10 cellular contexts compared by ENCODE assay signal in the genomic region with DNA sequence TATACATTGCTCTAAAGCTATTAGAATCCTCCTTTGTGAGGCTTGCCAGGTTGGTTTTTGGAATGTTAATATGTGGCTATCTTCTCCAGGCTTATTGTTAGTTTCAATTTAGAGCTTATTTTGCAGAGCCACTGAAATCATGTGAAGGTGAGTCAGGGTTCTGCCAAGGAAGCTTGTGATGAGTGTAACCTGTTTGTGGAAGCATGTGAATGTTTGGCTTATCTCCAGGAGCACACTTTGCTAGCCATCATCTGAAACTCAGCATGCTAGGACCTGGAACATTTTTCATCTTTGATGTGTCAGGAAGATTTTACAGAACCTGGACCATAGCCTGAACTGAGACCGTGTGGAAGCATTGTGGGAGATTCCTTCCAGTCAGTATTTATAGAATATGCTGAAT.
A peak's percentile ranks its signal among the peaks of the same experiment; 100 is the strongest.
DNase-seq lines count a peak whose midpoint lies in the region; ATAC-seq and TF ChIP-seq lines count a peak whose summit lies in the region.
"Had no signal": no experiment of that assay in that cellular context is flagged by ENCODE, and none has a peak within 500 bp of the region (broad histone marks: within the 10 kb centered on the region; RNA-seq: fewer than 3 reads in every experiment).

No MANE protein-coding gene starts in this region.

- intact Hi-C loops in PC-9 (cut with micrococcal nuclease; ENCODE audit: unreplicated experiment): no loop called here

- no peak overlapping the region for H3K4me3 ChIP-seq in PC-9

- H2AFZ ChIP-seq in PC-9: no peak overlapping the region

- H3K9me3 ChIP-seq in PC-9 (ENCODE audit: insufficient read depth, low read depth) (no peaks in the 10 kb centered on the region), T-helper 17 cell (ENCODE audit: control insufficient read depth, low read length, poor library complexity, severe bottlenecking) (no peaks in the 10 kb centered on the region)

- H3F3A ChIP-seq in PC-9 (ENCODE audit: insufficient read depth, low read depth): no peaks in the 10 kb centered on the region

- no peak for TF ChIP-seq CTCF in PC-9 (conservative IDR thresholded peaks at IDR 0.05)

- H3K4me2 ChIP-seq in PC-9: no peak overlapping the region

- H3K27ac ChIP-seq in angular gyrus (ENCODE audit: low read depth, low read length): peak overlapping the region; percentile 0
- H3K27ac ChIP-seq in PC-9: no peak overlapping the region

- H3K79me2 ChIP-seq in PC-9 (ENCODE audit: low read depth): no peaks in the 10 kb centered on the region

- CTCF ChIA-PET in PC-9 (lab: Charles Lee): interaction anchor here (0.5 kb wide), 1 partner anchor 15 kb away, joined by 5 read pairs; no protein-coding TSS in a partner anchor

- no TSS peak for BruUV-seq in PC-9 (replicated peaks; lab: Mats Ljungman, UMichigan)

- H3K9me2 ChIP-seq in PC-9 (ENCODE audit: insufficient read depth): no peaks in the 10 kb centered on the region

- POLR2A ChIA-PET in PC-9 (lab: Charles Lee; ENCODE audit: unreplicated experiment): no interaction called here

- TF ChIP-seq EP300 in Ishikawa (IDR thresholded peaks at IDR 0.05; ENCODE audit: borderline replicate concordance): no peak

- no peaks in the 10 kb centered on the region for H3K27me3 ChIP-seq in PC-9 (ENCODE audit: insufficient read depth, low read depth)

- peaks cover 10% of the 10 kb centered on the region; the same call in 1 of the 2 replicates for H3K4me1 ChIP-seq in PC-9 (replicated peaks; ENCODE audit: insufficient read depth)

- no peak for TF ChIP-seq RAD21 in Ishikawa (IDR thresholded peaks at IDR 0.05; ENCODE audit: low read depth)

- no peak for ATAC-seq in T-helper 17 cell

- no peak overlapping the region for H3K4me3 Mint-ChIP-seq in T-helper 17 cell

- H3K27me3 Mint-ChIP-seq in T-helper 17 cell: no peaks in the 10 kb centered on the region

- H3K36me3 ChIP-seq in PC-9 (ENCODE audit: low read depth): no peaks in the 10 kb centered on the region

- peak; percentile 55 for DNase-seq in inferior parietal cortex (ENCODE audit: extremely low spot score)
- DNase-seq in superior temporal gyrus (ENCODE audit: extremely low spot score): peak; percentile 71
- DNase-seq in activated CD8-positive, alpha-beta memory T cell treated with anti-CD3 and anti-CD28 coated beads, Interleukin-2, amount 50 U/mL, for 4 hours: no peak
- no peak for DNase-seq in PC-9
- no peak for DNase-seq in T-helper 17 cell
- DNase-seq: activated T-cell treated with anti-CD3 and anti-CD28 coated beads for 4 hours, H7, NCI-H510A treated with DMSO at 0.1 percent for 48 hours had no signal

- no peaks in the 10 kb centered on the region for H4K20me1 ChIP-seq in PC-9 (ENCODE audit: insufficient read depth)

- no peak overlapping the region for H3K27ac Mint-ChIP-seq in T-helper 17 cell

- H3K4me1 Mint-ChIP-seq in T-helper 17 cell: no peaks in the 10 kb centered on the region

- no peaks in the 10 kb centered on the region for H3K36me3 Mint-ChIP-seq in T-helper 17 cell (ENCODE audit: low read depth)

TF ChIP-seq in Ishikawa, 13 proteins besides CTCF, POLR2A, EP300 and RAD21:
- TF ChIP-seq FOXM1 (IDR thresholded peaks at IDR 0.05; ENCODE audit: borderline replicate concordance, low read depth): no peak
- TF ChIP-seq TEAD4 (IDR thresholded peaks at IDR 0.05): peak; percentile 30; the same call in 1 of the 2 replicates
- TF ChIP-seq NFIC (IDR thresholded peaks at IDR 0.05): peak; percentile 71
- TF ChIP-seq TCF12 (IDR thresholded peaks at IDR 0.05; ENCODE audit: low read depth): peak; percentile 65; the same call in 1 of the 2 replicates
- no peak for TF ChIP-seq CREB1 (IDR thresholded peaks at IDR 0.05; ENCODE audit: low read depth)
- TF ChIP-seq, protein P1, sequence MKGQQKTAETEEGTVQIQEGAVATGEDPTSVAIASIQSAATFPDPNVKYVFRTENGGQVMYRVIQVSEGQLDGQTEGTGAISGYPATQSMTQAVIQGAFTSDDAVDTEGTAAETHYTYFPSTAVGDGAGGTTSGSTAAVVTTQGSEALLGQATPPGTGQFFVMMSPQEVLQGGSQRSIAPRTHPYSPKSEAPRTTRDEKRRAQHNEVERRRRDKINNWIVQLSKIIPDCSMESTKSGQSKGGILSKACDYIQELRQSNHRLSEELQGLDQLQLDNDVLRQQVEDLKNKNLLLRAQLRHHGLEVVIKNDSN (IDR thresholded peaks at IDR 0.05): 0 out of 2 replicates have a peak, but pooled peaks have one; percentile 9

Comparison
In these comparisons a context has a peak if more than half of its experiments do, and no peak if none do; other contexts are left out.
1. DNase-seq: peak in inferior parietal cortex (single experiment) and superior temporal gyrus (single experiment); none in activated CD8-positive, alpha-beta memory T cell treated with anti-CD3 and anti-CD28 coated beads, Interleukin-2, amount 50 U/mL, for 4 hours (single experiment), PC-9 (0 of 2) and T-helper 17 cell (0 of 3).